33 cellular contexts compared by ENCODE assay signal in the genomic region with DNA sequence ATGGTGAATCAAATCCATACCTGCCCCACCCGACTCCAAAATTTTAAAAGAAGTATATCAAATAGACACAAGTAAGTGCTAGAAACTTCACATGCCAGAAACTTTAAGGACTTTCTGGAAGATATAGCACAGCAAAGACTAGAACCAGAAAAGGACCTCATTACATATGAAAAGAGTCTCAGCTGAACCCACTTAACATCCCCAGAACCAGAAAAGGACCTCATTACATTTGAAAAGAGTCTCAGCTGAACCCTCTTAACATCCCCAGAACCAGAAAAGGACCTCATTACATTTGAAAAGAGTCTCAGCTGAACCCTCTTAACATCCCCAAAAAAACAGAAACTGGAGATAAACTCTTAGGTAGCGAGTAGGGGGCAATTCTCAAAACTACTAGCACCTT. TPM values are rescaled to one million over a fixed set of nuclear protein-coding genes. Genes with fewer than 3 reads are reported as not detected.
"Had no signal": no experiment of that assay in that cellular context is flagged by ENCODE, and none has a peak within 500 bp of the region (broad histone marks: within the 10 kb centered on the region; RNA-seq: fewer than 3 reads in every experiment).

No MANE protein-coding gene starts in this region.

- H3K36me3 Mint-ChIP-seq: activated CD8-positive, alpha-beta memory T cell treated with anti-CD3 and anti-CD28 coated beads, Interleukin-2, amount 10 ng/mL, durations not matched to agents 7 days and 5 days; activated naive CD4-positive, alpha-beta T cell treated with anti-CD3 and anti-CD28 coated beads, Interleukin-2, amount 10 ng/mL, durations not matched to agents 7 days and 5 days; activated naive CD8-positive, alpha-beta T cell; brain had no signal

- H3K27me3 Mint-ChIP-seq: activated naive CD8-positive, alpha-beta T cell; activated naive CD8-positive, alpha-beta T cell treated with anti-CD3 and anti-CD28 coated beads, Interleukin-2, amount 50 U/mL, for 24 hours; brain had no signal

- H3K4me2 ChIP-seq: PC-9 had no signal

- H3K4me3 Mint-ChIP-seq: activated CD4-positive, alpha-beta memory T cell treated with anti-CD3 and anti-CD28 coated beads, Interleukin-2, amount 10 ng/mL, durations not matched to agents 7 days and 5 days; activated CD8-positive, alpha-beta memory T cell treated with anti-CD3 and anti-CD28 coated beads, Interleukin-2, amount 10 ng/mL, durations not matched to agents 7 days and 5 days; activated naive CD4-positive, alpha-beta T cell treated with anti-CD3 and anti-CD28 coated beads, Interleukin-2, amount 10 ng/mL, durations not matched to agents 7 days and 5 days; activated naive CD8-positive, alpha-beta T cell; activated naive CD8-positive, alpha-beta T cell treated with anti-CD3 and anti-CD28 coated beads, Interleukin-2, amount 50 U/mL, for 24 hours; brain had no signal

- H3K27ac Mint-ChIP-seq: activated CD4-positive, alpha-beta memory T cell treated with anti-CD3 and anti-CD28 coated beads, Interleukin-2, amount 10 ng/mL, durations not matched to agents 7 days and 5 days; activated CD8-positive, alpha-beta memory T cell treated with anti-CD3 and anti-CD28 coated beads, Interleukin-2, amount 10 ng/mL, durations not matched to agents 7 days and 5 days; activated naive CD4-positive, alpha-beta T cell treated with anti-CD3 and anti-CD28 coated beads, Interleukin-2, amount 10 ng/mL, durations not matched to agents 7 days and 5 days; activated naive CD8-positive, alpha-beta T cell; activated naive CD8-positive, alpha-beta T cell treated with anti-CD3 and anti-CD28 coated beads, Interleukin-2, amount 50 U/mL, for 24 hours; brain had no signal

- ATAC-seq: activated CD8-positive, alpha-beta memory T cell treated with anti-CD3 and anti-CD28 coated beads, Interleukin-2, amount 10 ng/mL, durations not matched to agents 7 days and 5 days; activated naive CD8-positive, alpha-beta T cell treated with anti-CD3 and anti-CD28 coated beads, Interleukin-2, amount 50 U/mL, for 24 hours had no signal

- H3K27ac ChIP-seq: PC-9, VCaP had no signal

- H3K9me3 Mint-ChIP-seq: activated CD4-positive, alpha-beta memory T cell treated with anti-CD3 and anti-CD28 coated beads, Interleukin-2, amount 10 ng/mL, durations not matched to agents 7 days and 5 days; activated naive CD4-positive, alpha-beta T cell treated with anti-CD3 and anti-CD28 coated beads, Interleukin-2, amount 10 ng/mL, durations not matched to agents 7 days and 5 days; activated naive CD8-positive, alpha-beta T cell treated with anti-CD3 and anti-CD28 coated beads, Interleukin-2, amount 50 U/mL, for 24 hours had no signal

- H2AFZ ChIP-seq: PC-9 had no signal

- DNase-seq: activated CD4-positive, alpha-beta memory T cell treated with anti-CD3 and anti-CD28 coated beads, Interleukin-2, amount 10 ng/mL, durations not matched to agents 7 days and 5 days; activated CD4-positive, alpha-beta T cell treated with anti-CD3 and anti-CD28 coated beads for 1 hour; activated CD4-positive, alpha-beta T cell treated with anti-CD3 and anti-CD28 coated beads for 48 hours; activated CD4-positive, CD25-positive, alpha-beta regulatory T cell; activated CD8-positive, alpha-beta memory T cell treated with anti-CD3 and anti-CD28 coated beads for 24 hours; activated CD8-positive, alpha-beta memory T cell treated with anti-CD3 and anti-CD28 coated beads, Interleukin-2, amount 10 ng/mL, durations not matched to agents 7 days and 5 days; activated CD8-positive, alpha-beta memory T cell treated with anti-CD3 and anti-CD28 coated beads, Interleukin-2, amount 50 U/mL, for 48 hours; activated effector memory CD4-positive, alpha-beta T cell treated with Interleukin-2 at 50 U/mL for 16 hours; activated naive CD4-positive, alpha-beta T cell treated with anti-CD3 and anti-CD28 coated beads, Interleukin-2, amount 10 ng/mL, durations not matched to agents 7 days and 5 days; activated naive CD8-positive, alpha-beta T cell treated with anti-CD3 and anti-CD28 coated beads, Interleukin-2, amount 50 U/mL, for 24 hours; activated T-cell treated with anti-CD3 and anti-CD28 coated beads, Interleukin-2, amount 50 U/mL, for 48 hours; anterior cingulate cortex; caudate nucleus; cerebellar nuclear complex; NCI-H1105; NCI-H1417 treated with DMSO at 0.1 percent for 48 hours; NCI-H2081; NCI-H345; NCI-H526; NCI-H748 treated with DMSO at 0.1 percent for 48 hours; NK-92 treated with Interleukin-12 subunit alpha and Interleukin-12 subunit beta, amount 100 ng/mL, for 24 hours; PC-9; Right ventricle myocardium superior; SW 1271; T-helper 1 cell; T-helper 2 cell; T-helper 9 cell had no signal

- H3K4me1 Mint-ChIP-seq: activated CD4-positive, alpha-beta memory T cell treated with anti-CD3 and anti-CD28 coated beads, Interleukin-2, amount 10 ng/mL, durations not matched to agents 7 days and 5 days; activated CD8-positive, alpha-beta memory T cell treated with anti-CD3 and anti-CD28 coated beads, Interleukin-2, amount 10 ng/mL, durations not matched to agents 7 days and 5 days; activated naive CD4-positive, alpha-beta T cell treated with anti-CD3 and anti-CD28 coated beads, Interleukin-2, amount 10 ng/mL, durations not matched to agents 7 days and 5 days; activated naive CD8-positive, alpha-beta T cell treated with anti-CD3 and anti-CD28 coated beads, Interleukin-2, amount 50 U/mL, for 24 hours had no signal

- H3K4me3 ChIP-seq: PC-9 had no signal

RNA-seq across cellular contexts. Expression of a gene that starts 32.3 kb away (rescaled TPM):
- total RNA-seq: activated CD4-positive, alpha-beta memory T cell treated with anti-CD3 and anti-CD28 coated beads, Interleukin-2, amount 10 ng/mL, durations not matched to agents 7 days and 5 days; activated CD8-positive, alpha-beta memory T cell treated with anti-CD3 and anti-CD28 coated beads, Interleukin-2, amount 10 ng/mL, durations not matched to agents 7 days and 5 days; bronchial epithelial cell; NCI-H460; OCI-LY7 had no signal
